ENCODE assay signal across 8 cellular contexts in the genomic region with DNA sequence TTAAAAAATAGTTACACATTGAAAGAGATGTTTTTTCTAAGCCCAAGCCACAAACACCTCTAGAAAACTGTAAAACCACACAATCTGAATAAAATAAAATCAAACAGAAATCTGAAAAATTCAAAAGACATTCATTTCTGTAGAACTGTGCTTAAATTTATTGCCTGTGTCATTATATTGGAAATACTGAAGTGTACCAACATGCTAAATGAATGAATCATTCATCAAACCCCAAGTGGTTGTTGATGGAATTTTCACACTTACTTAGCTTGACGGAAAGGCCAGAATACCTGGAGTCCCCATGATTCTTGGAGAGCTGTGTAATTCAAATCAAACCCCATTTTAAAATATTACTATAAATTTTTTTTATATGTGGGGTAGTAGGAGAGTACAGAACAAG. TPM values are rescaled to one million over a fixed set of nuclear protein-coding genes. Genes with fewer than 3 reads are reported as not detected.
A peak's percentile ranks its signal among the peaks of the same experiment; 100 is the strongest.
DNase-seq lines count a peak whose midpoint lies in the region; ATAC-seq and TF ChIP-seq lines count a peak whose summit lies in the region.

No MANE protein-coding gene starts in this region.

- DNase-seq in Calu3, result peak; percentile 28
- no peak for DNase-seq in MG63
- no peak for DNase-seq in chondrocyte (ENCODE audit: low spot score)
- DNase-seq in neural crest cell (ENCODE audit: low read depth, low spot score), result no peak
- DNase-seq in stimulated activated naive CD4-positive, alpha-beta T cell treated with Interleukin-2 at 50 U/mL for 16 hours (lab: John Stamatoyannopoulos, UW), result no peak
- no peak for DNase-seq in anterior cingulate cortex (lab: John Stamatoyannopoulos, UW)
- DNase-seq in NCI-H2029 treated with DMSO at 0.1 percent for 48 hours (lab: John Stamatoyannopoulos, UW), result no peak

- no peaks in the 10 kb centered on the region for H3K9me3 Mint-ChIP-seq in Calu3 (ENCODE audit: low read depth, unreplicated experiment)
- H3K9me3 Mint-ChIP-seq in chondrocyte (ENCODE audit: low read depth), result no peaks in the 10 kb centered on the region
- no peaks in the 10 kb centered on the region for H3K9me3 Mint-ChIP-seq in neural crest cell
- H3K9me3 Mint-ChIP-seq in activated T-helper 17 cell treated with anti-CD3 and anti-CD28 coated beads, Interleukin-2, amount 50 U/mL, for 72 hours, result no peaks in the 10 kb centered on the region

- peaks cover 4% of the 10 kb centered on the region; the same call in 1 of the 2 replicates for H3K36me3 ChIP-seq in MG63

- TF ChIP-seq CTCF in Calu3 (IDR thresholded peaks at IDR 0.05; ENCODE audit: unreplicated experiment) (peak; percentile 25), chondrocyte (IDR thresholded peaks at IDR 0.05) (peak; percentile 45), neural crest cell (conservative IDR thresholded peaks at IDR 0.05) (peak; percentile 50)

- H3K27me3 ChIP-seq in MG63, result no peaks in the 10 kb centered on the region

- H3K4me1 Mint-ChIP-seq in Calu3 (ENCODE audit: low read depth, unreplicated experiment) (peaks cover 55% of the 10 kb centered on the region), chondrocyte (ENCODE audit: low read depth) (peaks cover 21% of the 10 kb centered on the region), neural crest cell (peaks cover 56% of the 10 kb centered on the region)
- no peaks in the 10 kb centered on the region for H3K4me1 Mint-ChIP-seq in activated T-helper 17 cell treated with anti-CD3 and anti-CD28 coated beads, Interleukin-2, amount 50 U/mL, for 72 hours

- no peaks in the 10 kb centered on the region for H3K27me3 Mint-ChIP-seq in Calu3 (ENCODE audit: unreplicated experiment)
- peaks cover 2% of the 10 kb centered on the region for H3K27me3 Mint-ChIP-seq in chondrocyte (ENCODE audit: low read depth)
- H3K27me3 Mint-ChIP-seq in neural crest cell (ENCODE audit: low read depth), result peaks cover 10% of the 10 kb centered on the region
- peaks cover 29% of the 10 kb centered on the region for H3K27me3 Mint-ChIP-seq in activated T-helper 17 cell treated with anti-CD3 and anti-CD28 coated beads, Interleukin-2, amount 50 U/mL, for 72 hours

- H3K36me3 Mint-ChIP-seq in Calu3 (ENCODE audit: insufficient read depth, unreplicated experiment) (peaks cover 28% of the 10 kb centered on the region), chondrocyte (ENCODE audit: low read depth) (no peaks in the 10 kb centered on the region), neural crest cell (ENCODE audit: low read depth) (no peaks in the 10 kb centered on the region)
- no peaks in the 10 kb centered on the region for H3K36me3 Mint-ChIP-seq in activated T-helper 17 cell treated with anti-CD3 and anti-CD28 coated beads, Interleukin-2, amount 50 U/mL, for 72 hours (ENCODE audit: low read depth)

- BruUV-seq in Calu3 (replicated peaks; lab: Mats Ljungman, UMichigan), result no TSS peak

- H3K4me3 Mint-ChIP-seq in Calu3 (ENCODE audit: low read depth, unreplicated experiment) (peak overlapping the region; percentile 91), chondrocyte (ENCODE audit: unreplicated experiment) (no peak overlapping the region), neural crest cell (peak overlapping the region; percentile 63)
- no peak overlapping the region for H3K4me3 Mint-ChIP-seq in activated T-helper 17 cell treated with anti-CD3 and anti-CD28 coated beads, Interleukin-2, amount 50 U/mL, for 72 hours

- H3K9me3 ChIP-seq in MG63, result no peaks in the 10 kb centered on the region

- H3K27ac Mint-ChIP-seq in Calu3 (ENCODE audit: unreplicated experiment) (peak overlapping the region; percentile 30), chondrocyte (ENCODE audit: unreplicated experiment) (no peak overlapping the region), neural crest cell (ENCODE audit: unreplicated experiment) (no peak overlapping the region)
- H3K27ac Mint-ChIP-seq in activated T-helper 17 cell treated with anti-CD3 and anti-CD28 coated beads, Interleukin-2, amount 50 U/mL, for 72 hours, result no peak overlapping the region

- no peak for ATAC-seq in activated T-helper 17 cell treated with anti-CD3 and anti-CD28 coated beads, Interleukin-2, amount 50 U/mL, for 72 hours (replicated peaks)

- intact Hi-C loops in Calu3 (cut with micrococcal nuclease; ENCODE audit: unreplicated experiment), result loop anchor here (5.0 kb wide), 3 partner anchors 160 to 425 kb away; no protein-coding TSS in a partner anchor

- CTCF ChIA-PET in Calu3 (lab: Charles Lee), result interaction anchor here (0.5 to 1.8 kb wide), 7 partner anchors 9 to 952 kb away, joined by 3 to 13 read pairs (median 3); no protein-coding TSS in a partner anchor

- H3K4me3 ChIP-seq in MG63, result peak overlapping the region; percentile 88; the same call in 1 of the 2 replicates

RNA-seq across cellular contexts. Expression of a gene that starts 2.7 kb away (rescaled TPM):
- 29.9 and 34.5 TPM in 2 replicates for total RNA-seq in Calu3 (2022)
- total RNA-seq in MG63 (2014; rRNA removed; shearing (Covaris generic); ENCODE audit: low replicate concordance), result 16.7 and 23.4 TPM in 2 replicates
- total RNA-seq in chondrocyte, result 1.7 to 3.8 TPM (median 3.7 TPM) in 3 replicates
- total RNA-seq in neural crest cell, result 6.2 and 7.0 TPM in 2 replicates
- total RNA-seq in activated T-helper 17 cell treated with anti-CD3 and anti-CD28 coated beads, Interleukin-2, amount 50 U/mL, for 72 hours, result under 1 TPM in 1 of 2 donors, not detected in 1; 0.05 TPM

Comparison
In these comparisons a context has a peak if more than half of its experiments do, and no peak if none do; other contexts are left out.
1. H3K4me3 Mint-ChIP-seq: peak in Calu3 (single experiment) and neural crest cell (single experiment); none in chondrocyte (single experiment) and activated T-helper 17 cell treated with anti-CD3 and anti-CD28 coated beads, Interleukin-2, amount 50 U/mL, for 72 hours (single experiment).
2. Peak in every context shown above with its lines, with median percentiles within 50 percentile points of each other: CTCF ChIP-seq.